In genomic region chr2:144511945-144512344, GRCh38 we compare ENCODE assay signal across 9 cellular contexts. TPM values are rescaled to one million over a fixed set of nuclear protein-coding genes. Genes with fewer than 3 reads are reported as not detected.
DNase-seq lines count a peak whose midpoint lies in the region; ATAC-seq and TF ChIP-seq lines count a peak whose summit lies in the region.
"Had no signal": no experiment of that assay in that cellular context is flagged by ENCODE, and none has a peak within 500 bp of the region (broad histone marks: within the 10 kb centered on the region; RNA-seq: fewer than 3 reads in every experiment).

No MANE protein-coding gene starts in this region.

- H3K27me3 ChIP-seq in colonic mucosa (peaks cover 31% of the 10 kb centered on the region), tibial artery (no peaks in the 10 kb centered on the region)

- peak overlapping the region; percentile 73 for H3K4me3 Mint-ChIP-seq in mesothelial cell of epicardium

- H3K4me3 ChIP-seq in colonic mucosa, result no peak overlapping the region
- H3K4me3 ChIP-seq in tibial artery, result peak overlapping the region; percentile 71 to 73

- intact Hi-C loops in colonic mucosa (cut with DNase I), result no loop called here
- intact Hi-C loops in tibial artery (cut with DNase I; ENCODE audit: low total_unique reads), result no loop called here

- peaks cover 86% of the 10 kb centered on the region for H3K4me1 Mint-ChIP-seq in mesothelial cell of epicardium

- H3K36me3 Mint-ChIP-seq in mesothelial cell of epicardium, result no peaks in the 10 kb centered on the region

- H3K4me1 ChIP-seq in colonic mucosa, result no peaks in the 10 kb centered on the region
- H3K4me1 ChIP-seq in tibial artery, result peaks cover 0 to 60% (median 14%) of the 10 kb centered on the region in 4 donors

- H3K27me3 Mint-ChIP-seq in mesothelial cell of epicardium (ENCODE audit: low read depth), result no peaks in the 10 kb centered on the region

- H3K9me3 Mint-ChIP-seq in mesothelial cell of epicardium, result no peaks in the 10 kb centered on the region

- no peaks in the 10 kb centered on the region for H3K36me3 ChIP-seq in colonic mucosa
- no peaks in the 10 kb centered on the region for H3K36me3 ChIP-seq in tibial artery

- peak; percentile 47 for DNase-seq in NCI-H526 treated with DMSO at 0.1 percent for 48 hours (lab: John Stamatoyannopoulos, UW)
- DNase-seq in colonic mucosa, result no peak
- no peak for DNase-seq in mesothelial cell of epicardium (ENCODE audit: low spot score in 2 of 2, unreplicated experiment in 2 of 2)
- no peak for DNase-seq in tibial artery
- no peak for DNase-seq in AG08395 (ENCODE audit: low spot score)
- DNase-seq: activated T-cell treated with anti-CD3 and anti-CD28 coated beads, Interleukin-2, amount 50 U/mL, for 48 hours had no signal

- no peak for ATAC-seq in HG03432 (IDR thresholded peaks at IDR 0.05; ENCODE audit: unreplicated experiment)
- ATAC-seq in activated CD4-positive, CD25-positive, alpha-beta regulatory T cell treated with anti-CD3 and anti-CD28 coated beads, Interleukin-2, amount 50 U/mL, for 24 hours, result no peak
- ATAC-seq: sciatic nerve had no signal

- no peak for TF ChIP-seq CTCF in colonic mucosa (IDR thresholded peaks at IDR 0.05)
- no peak for TF ChIP-seq CTCF in mesothelial cell of epicardium (IDR thresholded peaks at IDR 0.05; ENCODE audit: unreplicated experiment)
- TF ChIP-seq CTCF in tibial artery (IDR thresholded peaks at IDR 0.05), result no peak

- H3K9me3 ChIP-seq in colonic mucosa, result no peaks in the 10 kb centered on the region
- H3K9me3 ChIP-seq in tibial artery, result no peaks in the 10 kb centered on the region

- H3K27ac Mint-ChIP-seq in mesothelial cell of epicardium, result peak overlapping the region; percentile 96

- H3K27ac ChIP-seq in colonic mucosa (peak overlapping the region; percentile 72), tibial artery (peak overlapping the region; percentile 97 to 99)

- H3K9ac ChIP-seq in colonic mucosa (ENCODE audit: low read depth in 2 of 2, low read length in 2 of 2), result peak overlapping the region in 1 of 2 donors; percentile 74

RNA-seq across cellular contexts. Expression of gene ZEB2, which starts 8.0 kb away (rescaled TPM):
- total RNA-seq in colonic mucosa, result 10 to 100 TPM; 17.4 to 29.6 TPM
- total RNA-seq in mesothelial cell of epicardium, result 105 to 111 TPM (median 110 TPM) in 3 replicates
